In the genomic region with DNA sequence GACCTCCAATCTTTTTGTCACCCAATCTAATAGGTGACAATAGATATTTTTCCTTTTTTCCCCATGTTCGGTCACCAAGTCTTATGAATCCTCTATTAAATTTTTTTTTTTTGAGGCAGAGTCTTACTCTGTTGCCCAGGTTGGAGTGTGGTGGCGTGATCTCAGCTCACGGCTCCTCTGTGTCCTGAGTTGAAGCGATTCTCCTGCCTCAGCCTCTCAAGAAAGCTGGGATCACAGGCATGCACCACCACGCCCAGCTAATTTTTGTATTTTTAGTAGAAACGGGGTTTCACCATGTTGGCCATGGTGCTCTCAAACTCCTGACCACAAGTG, we compare ENCODE assay signal across 17 cellular contexts. TPM values are rescaled to one million over a fixed set of nuclear protein-coding genes. Genes with fewer than 3 reads are reported as not detected.
A peak's percentile ranks its signal among the peaks of the same experiment; 100 is the strongest.
DNase-seq lines count a peak whose midpoint lies in the region; ATAC-seq and TF ChIP-seq lines count a peak whose summit lies in the region.
"Had no signal": no experiment of that assay in that cellular context is flagged by ENCODE, and none has a peak within 500 bp of the region (broad histone marks: within the 10 kb centered on the region; RNA-seq: fewer than 3 reads in every experiment).

No MANE protein-coding gene starts in this region.

- H3K9ac ChIP-seq in OCI-LY1 (ENCODE audit: low read length) (no peak overlapping the region), mammary epithelial cell (ENCODE audit: insufficient read depth, low read length) (no peak overlapping the region)

- peaks cover 0 to 10% (median 3%) of the 10 kb centered on the region in 8 donors for H3K9me3 Mint-ChIP-seq in CD4-positive, alpha-beta memory T cell
- no peaks in the 10 kb centered on the region for H3K9me3 Mint-ChIP-seq in immature natural killer cell

- peaks cover 5% of the 10 kb centered on the region; the same call in 1 of the 2 replicates for H3K79me2 ChIP-seq in OCI-LY1 (ENCODE audit: insufficient read depth, low read length)
- H3K79me2 ChIP-seq in mammary epithelial cell (ENCODE audit: insufficient read depth, low read length), result no peaks in the 10 kb centered on the region

- in situ Hi-C loops in mammary epithelial cell (cut with MboI; ENCODE audit: low sequenced_read_pairs in 2 of 2), result no loop called here
- in situ Hi-C loops in HAP-1 (cut with MboI; ENCODE audit: low sequenced_read_pairs), result no loop called here

- DNase-seq in CD4-positive, alpha-beta memory T cell, result no peak
- DNase-seq in immature natural killer cell, result no peak
- no peak for DNase-seq in mammary epithelial cell
- DNase-seq in HAP-1 (ENCODE audit: low spot score in 2 of 2), result no peak
- DNase-seq: activated CD8-positive, alpha-beta memory T cell treated with anti-CD3 and anti-CD28 coated beads, Interleukin-2, amount 50 U/mL, for 4 hours; IMR-90; NCI-H187; SHP77; T-helper 2 cell had no signal

- peak overlapping the region in 5 of 7 donors; percentile 36 to 77 (median 69) for H3K27ac Mint-ChIP-seq in CD4-positive, alpha-beta memory T cell
- peak overlapping the region; percentile 75 to 93 (median 86) for H3K27ac Mint-ChIP-seq in immature natural killer cell
- H3K27ac Mint-ChIP-seq: progenitor cell of endocrine pancreas had no signal

- H2AFZ ChIP-seq in OCI-LY1 (ENCODE audit: low read length), result no peak overlapping the region
- no peak overlapping the region for H2AFZ ChIP-seq in mammary epithelial cell (ENCODE audit: low read depth, low read length)

- dilution Hi-C loops in mammary epithelial cell (cut with HindIII; ENCODE audit: low sequenced_read_pairs), result no loop called here

- ATAC-seq in GM19324 (IDR thresholded peaks at IDR 0.05; ENCODE audit: low FRiP score, unreplicated experiment) (peak; percentile 27), HG02938 (IDR thresholded peaks at IDR 0.05; ENCODE audit: unreplicated experiment) (no peak), HG02571 (IDR thresholded peaks at IDR 0.05; ENCODE audit: unreplicated experiment) (no peak)
- ATAC-seq: esophagus mucosa had no signal

- POLR2A ChIA-PET in CD4-positive, alpha-beta memory T cell (lab: Charles Lee; ENCODE audit: partially characterized antibody), result interaction anchor here (1.0 kb wide), 1 partner anchor 14 kb away, joined by 3 read pairs; no protein-coding TSS in a partner anchor

- no peaks in the 10 kb centered on the region for H3K27me3 Mint-ChIP-seq in CD4-positive, alpha-beta memory T cell
- peaks cover 0 to 2% (median 0%) of the 10 kb centered on the region in 3 donors for H3K27me3 Mint-ChIP-seq in immature natural killer cell (ENCODE audit: low read depth in 3 of 3)
- H3K27me3 Mint-ChIP-seq: progenitor cell of endocrine pancreas had no signal

- H3K4me3 Mint-ChIP-seq in CD4-positive, alpha-beta memory T cell, result no peak overlapping the region
- peak overlapping the region; percentile 36 to 72 (median 69) for H3K4me3 Mint-ChIP-seq in immature natural killer cell

- TF ChIP-seq CTCF in OCI-LY1 (IDR thresholded peaks at IDR 0.05; ENCODE audit: low read length), result no peak
- TF ChIP-seq CTCF in mammary epithelial cell (conservative IDR thresholded peaks at IDR 0.05 in 1 of 2, IDR thresholded peaks at IDR 0.05 in 1 of 2; ENCODE audit: extremely low read depth in 1 of 2, insufficient read depth in 1 of 2, low read depth in 1 of 2, low read length in 2 of 2), result no peak

- H4K20me1 ChIP-seq in OCI-LY1 (ENCODE audit: insufficient read depth, low read length) (no peaks in the 10 kb centered on the region), mammary epithelial cell (ENCODE audit: insufficient read depth, low read length) (no peaks in the 10 kb centered on the region)

- no peaks in the 10 kb centered on the region for H3F3A ChIP-seq in OCI-LY1 (ENCODE audit: insufficient read depth, low read length)

- H3K4me2 ChIP-seq in OCI-LY1 (ENCODE audit: low read length) (no peak overlapping the region), mammary epithelial cell (ENCODE audit: insufficient read depth, low read depth, low read length) (no peak overlapping the region)

- peaks cover 0 to 9% (median 2%) of the 10 kb centered on the region in 4 donors for H3K4me1 Mint-ChIP-seq in CD4-positive, alpha-beta memory T cell
- H3K4me1 Mint-ChIP-seq in immature natural killer cell, result peaks cover 23 to 35% of the 10 kb centered on the region in 2 donors

- no peak overlapping the region for H3K27ac ChIP-seq in CD4-positive, alpha-beta memory T cell (ENCODE audit: low read depth, low read length)
- H3K27ac ChIP-seq in OCI-LY1 (ENCODE audit: low read depth, low read length, poor library complexity, severe bottlenecking) (peak overlapping the region; percentile 40), mammary epithelial cell (ENCODE audit: insufficient read depth, low read depth, low read length) (no peak overlapping the region)
- H3K27ac ChIP-seq: tibial nerve had no signal

- H3K27me3 ChIP-seq in CD4-positive, alpha-beta memory T cell (ENCODE audit: insufficient read depth, low read length), result no peaks in the 10 kb centered on the region
- no peaks in the 10 kb centered on the region for H3K27me3 ChIP-seq in OCI-LY1 (ENCODE audit: insufficient read depth, low read length)
- H3K27me3 ChIP-seq in mammary epithelial cell (ENCODE audit: insufficient read depth, low read length), result no peaks in the 10 kb centered on the region
- no peaks in the 10 kb centered on the region for H3K27me3 ChIP-seq in HAP-1 (ENCODE audit: low read depth)
- H3K27me3 ChIP-seq: tibial nerve had no signal

- peaks cover 12 to 13% of the 10 kb centered on the region in 2 donors for H3K36me3 Mint-ChIP-seq in CD4-positive, alpha-beta memory T cell
- peaks cover 0 to 4% (median 1%) of the 10 kb centered on the region in 3 donors for H3K36me3 Mint-ChIP-seq in immature natural killer cell

- H3K4me3 ChIP-seq in CD4-positive, alpha-beta memory T cell (ENCODE audit: low read length in 2 of 2), result no peak overlapping the region
- H3K4me3 ChIP-seq in OCI-LY1 (ENCODE audit: low read depth, low read length, poor library complexity, severe bottlenecking) (no peak overlapping the region), mammary epithelial cell (replicated peaks in 1 of 3; ENCODE audit: insufficient read depth in 1 of 3, low read depth in 2 of 3, low read length in 3 of 3) (no peak overlapping the region), HAP-1 (no peak overlapping the region)
- H3K4me3 ChIP-seq: skin epidermis, tibial nerve had no signal

- no peaks in the 10 kb centered on the region for H3K9me2 ChIP-seq in OCI-LY1 (ENCODE audit: low read depth, low read length)

- CTCF ChIA-PET in CD4-positive, alpha-beta memory T cell (lab: Charles Lee; ENCODE audit: partially characterized antibody), result no interaction called here
- CTCF ChIA-PET in mammary epithelial cell (lab: Charles Lee; ENCODE audit: low non-redundant PET), result no interaction called here

- no peaks in the 10 kb centered on the region for H3K36me3 ChIP-seq in CD4-positive, alpha-beta memory T cell (ENCODE audit: insufficient read depth, low read length)
- H3K36me3 ChIP-seq in OCI-LY1 (ENCODE audit: insufficient read depth, low read length), result peaks cover 37% of the 10 kb centered on the region
- H3K36me3 ChIP-seq in mammary epithelial cell (ENCODE audit: insufficient read depth, low read length), result no peaks in the 10 kb centered on the region
- no peaks in the 10 kb centered on the region for H3K36me3 ChIP-seq in HAP-1 (replicated peaks)

- no peaks in the 10 kb centered on the region for H3K4me1 ChIP-seq in CD4-positive, alpha-beta memory T cell (ENCODE audit: insufficient read depth, low read length)
- H3K4me1 ChIP-seq in OCI-LY1 (ENCODE audit: insufficient read depth, low read length, severe bottlenecking), result peaks cover 8% of the 10 kb centered on the region
- H3K4me1 ChIP-seq in mammary epithelial cell (ENCODE audit: insufficient read depth, low read length), result no peaks in the 10 kb centered on the region
- H3K4me1 ChIP-seq in HAP-1, result peaks cover 19% of the 10 kb centered on the region
- H3K4me1 ChIP-seq: tibial nerve had no signal

- BruUV-seq in mammary epithelial cell (replicated peaks; lab: Mats Ljungman, UMichigan), result no TSS peak

- intact Hi-C loops in CD4-positive, alpha-beta memory T cell (cut with micrococcal nuclease), result no loop called here
- intact Hi-C loops in mammary epithelial cell (cut with micrococcal nuclease), result no loop called here

- WGBS in mammary epithelial cell (ENCODE audit: low coverage, missing lambda C conversion rate), result 93% methylated on average over 3 of the region's 6 CpGs

- H3K9me3 ChIP-seq in CD4-positive, alpha-beta memory T cell (ENCODE audit: control insufficient read depth in 1 of 2, low read length in 2 of 2), result no peaks in the 10 kb centered on the region
- H3K9me3 ChIP-seq in OCI-LY1 (ENCODE audit: low read length), result peaks cover 5% of the 10 kb centered on the region; the same call in 1 of the 2 replicates
- H3K9me3 ChIP-seq in mammary epithelial cell (replicated peaks; ENCODE audit: insufficient read depth, low read length), result peaks cover 3% of the 10 kb centered on the region
- H3K9me3 ChIP-seq in HAP-1, result no peaks in the 10 kb centered on the region

RNA-seq across cellular contexts. Expression of gene MTF1, which starts 42.5 kb away (rescaled TPM):
- 10 to 100 TPM; 30.1 to 32.5 TPM for total RNA-seq in CD4-positive, alpha-beta memory T cell
- 10 to 100 TPM; 12.4 to 21.6 TPM for polyA plus RNA-seq in CD4-positive, alpha-beta memory T cell
- 10 to 100 TPM in 2 of 3 donors, 1 to 10 TPM in 1; 7.7 to 19.0 (median 14.5) TPM for polyA plus RNA-seq in immature natural killer cell
- 10 to 100 TPM in 1 of 2 donors, 1 to 10 TPM in 1; 4.5 to 28.7 TPM for total RNA-seq in mammary epithelial cell
- 8.3 TPM for polyA plus RNA-seq in mammary epithelial cell
- 59.0 TPM for polyA minus RNA-seq in mammary epithelial cell

RNA-seq across cellular contexts. Expression of gene INPP5B, which starts 45.0 kb away (rescaled TPM):
- total RNA-seq in CD4-positive, alpha-beta memory T cell, result 10 to 100 TPM; 31.4 to 35.7 TPM
- 10 to 100 TPM in 1 of 2 donors, 1 to 10 TPM in 1; 8.9 to 21.0 TPM for polyA plus RNA-seq in CD4-positive, alpha-beta memory T cell
- 10 to 100 TPM; 11.1 to 28.0 (median 13.6) TPM for polyA plus RNA-seq in immature natural killer cell
- total RNA-seq in mammary epithelial cell, result 10 to 100 TPM; 11.2 to 17.5 TPM
- 4.5 TPM for polyA plus RNA-seq in mammary epithelial cell
- polyA minus RNA-seq in mammary epithelial cell, result 10.5 TPM

Comparison
In these comparisons a context has a peak if more than half of its experiments do, and no peak if none do; other contexts are left out.
1. H3K4me3 Mint-ChIP-seq: peak in immature natural killer cell (5 of 5); none in CD4-positive, alpha-beta memory T cell (0 of 8).